Comparison of ENCODE assay signal across 8 cellular contexts in genomic region chr10:124093076-124093773, GRCh38. TPM values are rescaled to one million over a fixed set of nuclear protein-coding genes. Genes with fewer than 3 reads are reported as not detected.
DNase-seq lines count a peak whose midpoint lies in the region; FAIRE-seq and TF ChIP-seq lines count a peak whose summit lies in the region.

A gene with protein sequence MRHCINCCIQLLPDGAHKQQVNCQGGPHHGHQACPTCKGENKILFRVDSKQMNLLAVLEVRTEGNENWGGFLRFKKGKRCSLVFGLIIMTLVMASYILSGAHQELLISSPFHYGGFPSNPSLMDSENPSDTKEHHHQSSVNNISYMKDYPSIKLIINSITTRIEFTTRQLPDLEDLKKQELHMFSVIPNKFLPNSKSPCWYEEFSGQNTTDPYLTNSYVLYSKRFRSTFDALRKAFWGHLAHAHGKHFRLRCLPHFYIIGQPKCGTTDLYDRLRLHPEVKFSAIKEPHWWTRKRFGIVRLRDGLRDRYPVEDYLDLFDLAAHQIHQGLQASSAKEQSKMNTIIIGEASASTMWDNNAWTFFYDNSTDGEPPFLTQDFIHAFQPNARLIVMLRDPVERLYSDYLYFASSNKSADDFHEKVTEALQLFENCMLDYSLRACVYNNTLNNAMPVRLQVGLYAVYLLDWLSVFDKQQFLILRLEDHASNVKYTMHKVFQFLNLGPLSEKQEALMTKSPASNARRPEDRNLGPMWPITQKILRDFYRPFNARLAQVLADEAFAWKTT (minus strand): TSS chr10:124093598. CDS start chr10:124046212, 47,386 bp downstream.

- no peaks in the 10 kb centered on the region for H3K36me3 ChIP-seq in liver (ENCODE audit: control insufficient read depth in 4 of 4, insufficient read depth in 3 of 4, low read depth in 1 of 4, low read length in 3 of 4)

- no peaks in the 10 kb centered on the region for H3K9me3 Mint-ChIP-seq in stimulated activated naive CD8-positive, alpha-beta T cell treated with anti-CD3 and anti-CD28 coated beads, Interleukin-15, Interleukin-2, amounts not matched to agents 100 ng/mL and 50 ng/mL, for 24 hours

- H3K4me3 Mint-ChIP-seq in stimulated activated naive CD8-positive, alpha-beta T cell treated with anti-CD3 and anti-CD28 coated beads, Interleukin-15, Interleukin-2, amounts not matched to agents 100 ng/mL and 50 ng/mL, for 24 hours, result peak within 1 kb of the TSS; percentile 60

- H3K27me3 ChIP-seq in liver (ENCODE audit: control insufficient read depth in 4 of 4, insufficient read depth in 4 of 4, low read length in 3 of 4), result peaks cover 0 to 2% (median 0%) of the 10 kb centered on the region in 4 donors

- TF ChIP-seq CTCF in coronary artery (IDR thresholded peaks at IDR 0.05) (no peak), liver (IDR thresholded peaks at IDR 0.05; ENCODE audit: low read depth, low read length, missing input control) (no peak)

- no peaks in the 10 kb centered on the region for H3K36me3 Mint-ChIP-seq in stimulated activated naive CD8-positive, alpha-beta T cell treated with anti-CD3 and anti-CD28 coated beads, Interleukin-15, Interleukin-2, amounts not matched to agents 100 ng/mL and 50 ng/mL, for 24 hours (ENCODE audit: low read depth)

- H3K27ac Mint-ChIP-seq in stimulated activated naive CD8-positive, alpha-beta T cell treated with anti-CD3 and anti-CD28 coated beads, Interleukin-15, Interleukin-2, amounts not matched to agents 100 ng/mL and 50 ng/mL, for 24 hours, result no peak within 1 kb of the TSS

- TF ChIP-seq RAD21 in liver (IDR thresholded peaks at IDR 0.05), result no peak

- peaks cover 0 to 7% (median 0%) of the 10 kb centered on the region in 4 donors for H3K9me3 ChIP-seq in liver (ENCODE audit: control insufficient read depth in 4 of 4, low read length in 3 of 4)

- peaks cover 50% of the 10 kb centered on the region for H3K27me3 Mint-ChIP-seq in stimulated activated naive CD8-positive, alpha-beta T cell treated with anti-CD3 and anti-CD28 coated beads, Interleukin-15, Interleukin-2, amounts not matched to agents 100 ng/mL and 50 ng/mL, for 24 hours

- peaks cover 4% of the 10 kb centered on the region for H3K4me1 Mint-ChIP-seq in stimulated activated naive CD8-positive, alpha-beta T cell treated with anti-CD3 and anti-CD28 coated beads, Interleukin-15, Interleukin-2, amounts not matched to agents 100 ng/mL and 50 ng/mL, for 24 hours (ENCODE audit: low read depth)

- H3K27ac ChIP-seq in coronary artery, result peak within 1 kb of the TSS; percentile 87
- H3K27ac ChIP-seq in liver (ENCODE audit: low read depth in 1 of 2, low read length in 2 of 2), result peak within 1 kb of the TSS; percentile 85 to 93

- 2% methylated on average over 79 of the region's 79 CpGs for WGBS in liver

- H3K4me3 ChIP-seq in coronary artery (peak within 1 kb of the TSS; percentile 85), liver (ENCODE audit: low read depth in 1 of 3, low read length in 3 of 3) (peak within 1 kb of the TSS; percentile 38 to 61 (median 48))

- DNase-seq in 8988T (peak; percentile 92), GM12891 (ENCODE audit: insufficient read length, low spot score) (peak; percentile 25), NCI-H526 treated with DMSO at 0.1 percent for 48 hours (lab: John Stamatoyannopoulos, UW) (peak; percentile 4), coronary artery (ENCODE audit: low spot score) (peak; percentile 90), pons (ENCODE audit: low spot score) (no peak), NCI-H1694 (lab: John Stamatoyannopoulos, UW) (no peak)

- FAIRE-seq in GM12891 (lab: Jason Lieb, UNC), result no peak

- peak within 1 kb of the TSS; percentile 31 to 58 for H3K9ac ChIP-seq in liver (ENCODE audit: low read depth in 1 of 2, low read length in 2 of 2)

- TF ChIP-seq POLR2A in GM12891 (IDR thresholded peaks at IDR 0.05; ENCODE audit: low read depth, low read length), result no peak

- H3K4me1 ChIP-seq in liver (ENCODE audit: control insufficient read depth in 4 of 4, insufficient read depth in 4 of 4, low read length in 3 of 4), result peaks cover 0 to 27% (median 17%) of the 10 kb centered on the region in 4 donors

TF ChIP-seq in GM12891, 5 proteins besides CTCF, POLR2A, EP300 and RAD21:
- TF ChIP-seq POU2F2 (IDR thresholded peaks at IDR 0.05; ENCODE audit: low read depth, low read length), result no peak

TF ChIP-seq in liver, 16 proteins besides CTCF, POLR2A, EP300 and RAD21:
- TF ChIP-seq TAF1 (conservative IDR thresholded peaks at IDR 0.05), result no peak
- no peak for TF ChIP-seq HNF4G (IDR thresholded peaks at IDR 0.05)
- TF ChIP-seq EGR1 (IDR thresholded peaks at IDR 0.05; ENCODE audit: low read depth in 2 of 2), result no peak
- TF ChIP-seq, protein P1, sequence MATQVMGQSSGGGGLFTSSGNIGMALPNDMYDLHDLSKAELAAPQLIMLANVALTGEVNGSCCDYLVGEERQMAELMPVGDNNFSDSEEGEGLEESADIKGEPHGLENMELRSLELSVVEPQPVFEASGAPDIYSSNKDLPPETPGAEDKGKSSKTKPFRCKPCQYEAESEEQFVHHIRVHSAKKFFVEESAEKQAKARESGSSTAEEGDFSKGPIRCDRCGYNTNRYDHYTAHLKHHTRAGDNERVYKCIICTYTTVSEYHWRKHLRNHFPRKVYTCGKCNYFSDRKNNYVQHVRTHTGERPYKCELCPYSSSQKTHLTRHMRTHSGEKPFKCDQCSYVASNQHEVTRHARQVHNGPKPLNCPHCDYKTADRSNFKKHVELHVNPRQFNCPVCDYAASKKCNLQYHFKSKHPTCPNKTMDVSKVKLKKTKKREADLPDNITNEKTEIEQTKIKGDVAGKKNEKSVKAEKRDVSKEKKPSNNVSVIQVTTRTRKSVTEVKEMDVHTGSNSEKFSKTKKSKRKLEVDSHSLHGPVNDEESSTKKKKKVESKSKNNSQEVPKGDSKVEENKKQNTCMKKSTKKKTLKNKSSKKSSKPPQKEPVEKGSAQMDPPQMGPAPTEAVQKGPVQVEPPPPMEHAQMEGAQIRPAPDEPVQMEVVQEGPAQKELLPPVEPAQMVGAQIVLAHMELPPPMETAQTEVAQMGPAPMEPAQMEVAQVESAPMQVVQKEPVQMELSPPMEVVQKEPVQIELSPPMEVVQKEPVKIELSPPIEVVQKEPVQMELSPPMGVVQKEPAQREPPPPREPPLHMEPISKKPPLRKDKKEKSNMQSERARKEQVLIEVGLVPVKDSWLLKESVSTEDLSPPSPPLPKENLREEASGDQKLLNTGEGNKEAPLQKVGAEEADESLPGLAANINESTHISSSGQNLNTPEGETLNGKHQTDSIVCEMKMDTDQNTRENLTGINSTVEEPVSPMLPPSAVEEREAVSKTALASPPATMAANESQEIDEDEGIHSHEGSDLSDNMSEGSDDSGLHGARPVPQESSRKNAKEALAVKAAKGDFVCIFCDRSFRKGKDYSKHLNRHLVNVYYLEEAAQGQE (IDR thresholded peaks at IDR 0.05), result no peak
- TF ChIP-seq SP1 (IDR thresholded peaks at IDR 0.05), result no peak
- TF ChIP-seq, protein P2, sequence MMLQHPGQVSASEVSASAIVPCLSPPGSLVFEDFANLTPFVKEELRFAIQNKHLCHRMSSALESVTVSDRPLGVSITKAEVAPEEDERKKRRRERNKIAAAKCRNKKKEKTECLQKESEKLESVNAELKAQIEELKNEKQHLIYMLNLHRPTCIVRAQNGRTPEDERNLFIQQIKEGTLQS (IDR thresholded peaks at IDR 0.05), result no peak

RNA-seq across cellular contexts. Expression of the gene that starts here (rescaled TPM):
- 0.50 TPM for polyA plus RNA-seq in GM12891 (2012; ENCODE audit: low read depth, missing spikeins)
- total RNA-seq in liver, result 10 to 100 TPM in 1 of 2 donors, 1 to 10 TPM in 1; 5.8 to 16.5 TPM
- 1 to 10 TPM; 2.9 to 7.1 TPM for polyA plus RNA-seq in liver

Comparison
In these comparisons a context has a peak if more than half of its experiments do, and no peak if none do; other contexts are left out.
1. DNase-seq: peak in 8988T (single experiment), GM12891 (single experiment), NCI-H526 treated with DMSO at 0.1 percent for 48 hours (single experiment) and coronary artery (single experiment); none in pons (single experiment) and NCI-H1694 (single experiment).